ENCODE assay signal across 16 cellular contexts in the genomic region with DNA sequence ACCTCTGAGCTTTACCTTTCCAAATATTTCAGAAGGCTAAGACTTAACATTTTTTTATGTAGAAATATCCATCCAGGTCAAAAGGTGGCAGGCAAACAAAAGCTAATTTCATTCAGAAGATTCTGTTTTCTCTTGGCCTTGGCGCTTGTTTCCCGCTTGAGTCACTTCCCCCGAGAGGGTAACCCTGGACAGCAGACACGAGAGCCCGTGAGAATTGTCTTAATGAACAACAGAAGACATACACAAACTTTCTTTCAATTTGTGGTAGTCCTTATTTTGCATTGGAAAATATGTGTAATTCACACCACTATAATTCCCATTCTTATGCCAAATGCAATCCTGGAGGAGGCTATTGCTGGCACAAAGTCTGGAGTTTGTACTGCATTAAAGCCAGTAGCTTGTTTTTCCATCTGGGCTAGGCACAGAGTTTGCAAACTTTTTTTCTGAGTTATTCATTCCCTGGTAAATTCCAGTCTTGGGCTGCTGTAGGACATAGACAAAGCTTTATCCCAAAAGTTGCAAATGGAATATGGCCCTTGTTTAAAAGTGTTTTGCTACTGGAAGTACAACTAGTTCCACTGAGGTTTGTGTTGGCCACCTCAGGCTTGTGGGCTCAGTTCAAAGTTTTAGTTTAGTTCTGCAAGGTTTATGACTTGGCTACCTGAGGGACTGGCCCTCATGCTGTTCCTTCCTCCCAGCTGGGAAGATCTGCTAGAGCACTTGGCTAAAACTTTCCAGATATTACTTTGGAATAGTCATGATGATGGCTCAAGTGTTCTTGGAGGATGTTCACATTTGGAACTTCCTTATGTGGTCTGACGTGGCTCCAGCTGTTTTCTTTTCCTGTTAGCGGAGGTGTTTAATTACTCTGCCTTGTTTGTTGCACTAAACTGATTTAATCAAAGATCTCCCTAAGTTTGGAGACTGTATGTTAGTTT.
A peak's percentile ranks its signal among the peaks of the same experiment; 100 is the strongest.
DNase-seq lines count a peak whose midpoint lies in the region; ATAC-seq and TF ChIP-seq lines count a peak whose summit lies in the region.
"Had no signal": no experiment of that assay in that cellular context is flagged by ENCODE, and none has a peak within 500 bp of the region (broad histone marks: within the 10 kb centered on the region; RNA-seq: fewer than 3 reads in every experiment).

No MANE protein-coding gene starts in this region.

- H3K36me3 ChIP-seq in Loucy (ENCODE audit: insufficient read depth, low read length) (no peaks in the 10 kb centered on the region), mesendoderm (ENCODE audit: control insufficient read depth, insufficient read depth, low read length) (no peaks in the 10 kb centered on the region)
- H3K36me3 ChIP-seq: BLaER1, ovary had no signal

- no peaks in the 10 kb centered on the region; the same call in 1 of the 2 replicates for H3K9me3 ChIP-seq in Loucy (ENCODE audit: insufficient read depth, low read depth, low read length)
- H3K9me3 ChIP-seq: ovary had no signal

- no peak overlapping the region for H3K56ac ChIP-seq in mesendoderm (ENCODE audit: low read length)

- H3K79me1 ChIP-seq in mesendoderm (ENCODE audit: low read length), result no peaks in the 10 kb centered on the region

- H3K4me1 ChIP-seq in Loucy (ENCODE audit: insufficient read depth, low read length, poor library complexity, severe bottlenecking) (no peaks in the 10 kb centered on the region), mesendoderm (ENCODE audit: control insufficient read depth, low read depth, low read length) (peaks cover 2% of the 10 kb centered on the region)
- H3K4me1 ChIP-seq: BLaER1 had no signal

- no peak overlapping the region for H2BK5ac ChIP-seq in mesendoderm (ENCODE audit: low read length)

- peak overlapping the region; percentile 69 for H3K18ac ChIP-seq in mesendoderm (ENCODE audit: low read length)

- H2AFZ ChIP-seq in Loucy (ENCODE audit: low read length), result no peak overlapping the region

- H3K4me3 ChIP-seq in Loucy (ENCODE audit: low read length, poor library complexity, severe bottlenecking), result no peak overlapping the region
- no peak overlapping the region for H3K4me3 ChIP-seq in mesendoderm (ENCODE audit: low read length)
- H3K4me3 ChIP-seq: BLaER1, ovary had no signal

- peaks cover 19% of the 10 kb centered on the region for H3K4me1 Mint-ChIP-seq in dendritic cell treated with granulocyte-macrophage colony-stimulating factor and Interleukin-4, amounts not matched to agents 40 ng/mL and 50 ng/mL, for 4 days (ENCODE audit: low read depth)
- peaks cover 6% of the 10 kb centered on the region for H3K4me1 Mint-ChIP-seq in endothelial cell (ENCODE audit: unreplicated experiment)

- H3K9me3 Mint-ChIP-seq in dendritic cell treated with granulocyte-macrophage colony-stimulating factor and Interleukin-4, amounts not matched to agents 40 ng/mL and 50 ng/mL, for 4 days, result peaks cover 13% of the 10 kb centered on the region
- H3K9me3 Mint-ChIP-seq in endothelial cell (ENCODE audit: unreplicated experiment), result no peaks in the 10 kb centered on the region

- no CpG with 5 or more reads among the region's 7 CpGs for WGBS in mesendoderm (ENCODE audit: extremely low coverage, insufficient coverage, low lambda C conversion rate)

- H3K79me2 ChIP-seq in Loucy (ENCODE audit: insufficient read depth, low read length) (no peaks in the 10 kb centered on the region), mesendoderm (ENCODE audit: control insufficient read depth, insufficient read depth, low read length) (no peaks in the 10 kb centered on the region)

- H3K27ac ChIP-seq in mesendoderm (ENCODE audit: low read depth, low read length), result no peak overlapping the region
- H3K27ac ChIP-seq: BLaER1, ovary had no signal

- no peak overlapping the region for H3K4me2 ChIP-seq in Loucy (ENCODE audit: low read depth, low read length, poor library complexity, severe bottlenecking)
- H3K4me2 ChIP-seq in mesendoderm (ENCODE audit: low read length), result no peak overlapping the region
- H3K4me2 ChIP-seq: BLaER1 had no signal

- no peak overlapping the region for H4K5ac ChIP-seq in mesendoderm (ENCODE audit: low read length)

- peak overlapping the region; percentile 15 for H3K27ac Mint-ChIP-seq in dendritic cell treated with granulocyte-macrophage colony-stimulating factor and Interleukin-4, amounts not matched to agents 40 ng/mL and 50 ng/mL, for 4 days
- H3K27ac Mint-ChIP-seq in endothelial cell (ENCODE audit: unreplicated experiment), result no peak overlapping the region
- H3K27ac Mint-ChIP-seq: activated naive CD4-positive, alpha-beta T cell treated with anti-CD3 and anti-CD28 coated beads, Interleukin-2, amount 10 ng/mL, durations not matched to agents 7 days and 5 days; stimulated activated effector memory CD8-positive, alpha-beta T cell treated with anti-CD3 and anti-CD28 coated beads, Interleukin-12 subunit alpha, Interleukin-12 subunit beta, amount 100 ng/mL, for 72 hours had no signal

- H3K27me3 ChIP-seq in Loucy (ENCODE audit: insufficient read depth, low read length, poor library complexity, severe bottlenecking) (no peaks in the 10 kb centered on the region), mesendoderm (ENCODE audit: insufficient read depth, low read length, poor library complexity) (no peaks in the 10 kb centered on the region)
- H3K27me3 ChIP-seq: BLaER1, ovary had no signal

- no peaks in the 10 kb centered on the region for H4K20me1 ChIP-seq in Loucy (ENCODE audit: insufficient read depth, low read length, poor library complexity, severe bottlenecking)
- H4K20me1 ChIP-seq: BLaER1 had no signal

- peak overlapping the region; percentile 97 for H2BK15ac ChIP-seq in mesendoderm (replicated peaks; ENCODE audit: low read depth)

- no peak overlapping the region for H4K8ac ChIP-seq in mesendoderm (ENCODE audit: low read depth, low read length)

- no peak overlapping the region for H3K4ac ChIP-seq in mesendoderm (ENCODE audit: low read depth, low read length)

- peak overlapping the region; percentile 28 for H2BK120ac ChIP-seq in mesendoderm (ENCODE audit: low read depth, low read length)

- H2AK5ac ChIP-seq in mesendoderm (ENCODE audit: low read length), result no peak overlapping the region

- H3K36me3 Mint-ChIP-seq in dendritic cell treated with granulocyte-macrophage colony-stimulating factor and Interleukin-4, amounts not matched to agents 40 ng/mL and 50 ng/mL, for 4 days (ENCODE audit: low read depth), result no peaks in the 10 kb centered on the region
- no peaks in the 10 kb centered on the region for H3K36me3 Mint-ChIP-seq in endothelial cell (ENCODE audit: low read depth, unreplicated experiment)
- H3K36me3 Mint-ChIP-seq: activated naive CD4-positive, alpha-beta T cell treated with anti-CD3 and anti-CD28 coated beads, Interleukin-2, amount 10 ng/mL, durations not matched to agents 7 days and 5 days; stimulated activated effector memory CD8-positive, alpha-beta T cell treated with anti-CD3 and anti-CD28 coated beads, Interleukin-12 subunit alpha, Interleukin-12 subunit beta, amount 100 ng/mL, for 72 hours had no signal

- no peaks in the 10 kb centered on the region for H3K27me3 Mint-ChIP-seq in dendritic cell treated with granulocyte-macrophage colony-stimulating factor and Interleukin-4, amounts not matched to agents 40 ng/mL and 50 ng/mL, for 4 days
- no peaks in the 10 kb centered on the region for H3K27me3 Mint-ChIP-seq in endothelial cell (ENCODE audit: unreplicated experiment)

- TF ChIP-seq CTCF in AG09319 (IDR thresholded peaks at IDR 0.05; ENCODE audit: low read depth, low read length), result peak; percentile 14
- TF ChIP-seq CTCF in Loucy (conservative IDR thresholded peaks at IDR 0.05; ENCODE audit: low read length), result 0 out of 2 replicates have a peak, but pooled peaks have one; percentile 21
- no peak for TF ChIP-seq CTCF in endothelial cell (IDR thresholded peaks at IDR 0.05; ENCODE audit: unreplicated experiment)

- ATAC-seq in HG02798 (IDR thresholded peaks at IDR 0.05; ENCODE audit: poor library complexity, unreplicated experiment), result no peak
- ATAC-seq: stimulated activated effector memory CD8-positive, alpha-beta T cell treated with anti-CD3 and anti-CD28 coated beads, Interleukin-12 subunit alpha, Interleukin-12 subunit beta, amount 100 ng/mL, for 72 hours had no signal

- H3K4me3 Mint-ChIP-seq in dendritic cell treated with granulocyte-macrophage colony-stimulating factor and Interleukin-4, amounts not matched to agents 40 ng/mL and 50 ng/mL, for 4 days, result no peak overlapping the region
- no peak overlapping the region for H3K4me3 Mint-ChIP-seq in endothelial cell (ENCODE audit: unreplicated experiment)
- H3K4me3 Mint-ChIP-seq: activated naive CD4-positive, alpha-beta T cell treated with anti-CD3 and anti-CD28 coated beads, Interleukin-2, amount 10 ng/mL, durations not matched to agents 7 days and 5 days; stimulated activated effector memory CD8-positive, alpha-beta T cell treated with anti-CD3 and anti-CD28 coated beads, Interleukin-12 subunit alpha, Interleukin-12 subunit beta, amount 100 ng/mL, for 72 hours had no signal

- DNase-seq in AG09319 (ENCODE audit: extremely low read depth, low read depth), result peak; percentile 67
- DNase-seq in mesendoderm, result no peak
- no peak for DNase-seq in NCI-H1048 (lab: John Stamatoyannopoulos, UW)
- no peak for DNase-seq in endothelial cell (ENCODE audit: low spot score)
- no peak for DNase-seq in activated CD4-positive, alpha-beta T cell treated with anti-CD3 and anti-CD28 coated beads, Interleukin-2, amount 50 U/mL, for 1 hour
- DNase-seq: activated CD8-positive, alpha-beta memory T cell treated with anti-CD3 and anti-CD28 coated beads for 24 hours; activated naive CD4-positive, alpha-beta T cell treated with anti-CD3 and anti-CD28 coated beads, Interleukin-2, amount 10 ng/mL, durations not matched to agents 7 days and 5 days; cortex of kidney; KBM-7; OCI-M1; ovary had no signal

- H3K9ac ChIP-seq in Loucy (ENCODE audit: low read depth, low read length, poor library complexity, severe bottlenecking) (no peak overlapping the region), mesendoderm (ENCODE audit: low read length) (no peak overlapping the region)
- H3K9ac ChIP-seq: BLaER1 had no signal

- no peaks in the 10 kb centered on the region for H3K9me2 ChIP-seq in Loucy (replicated peaks; ENCODE audit: low read depth, low read length)

- intact Hi-C loops in dendritic cell treated with granulocyte-macrophage colony-stimulating factor and Interleukin-4, amounts not matched to agents 40 ng/mL and 50 ng/mL, for 4 days (cut with micrococcal nuclease), result no loop called here

- no peaks in the 10 kb centered on the region for H3F3A ChIP-seq in Loucy (ENCODE audit: low read depth)

- H3K23ac ChIP-seq in mesendoderm (ENCODE audit: low read length), result no peak overlapping the region
